In genomic region chr22:36156515-36157419, GRCh38 we compare ENCODE assay signal across 8 cellular contexts. TPM values are rescaled to one million over a fixed set of nuclear protein-coding genes. Genes with fewer than 3 reads are reported as not detected.
DNase-seq lines count a peak whose midpoint lies in the region; ATAC-seq, FAIRE-seq and TF ChIP-seq lines count a peak whose summit lies in the region.

No MANE protein-coding gene starts in this region.

- BruUV-seq in PC-3 (replicated peaks; lab: Mats Ljungman, UMichigan), result no TSS peak

- peak overlapping the region; percentile 30 for H3K9ac ChIP-seq in PC-3 (ENCODE audit: low read length)

- FAIRE-seq in D721Med (lab: Jason Lieb, UNC), result no peak

- no peaks in the 10 kb centered on the region for H3K79me2 ChIP-seq in PC-3 (ENCODE audit: low read length)

- DNase-seq in ELR (ENCODE audit: low read depth) (peak; percentile 88), PC-3 (peak; percentile 58), fibroblast of peridontal ligament (ENCODE audit: extremely low read depth) (peak; percentile 77), D721Med (ENCODE audit: insufficient read length, low spot score) (no peak)
- DNase-seq in activated T-helper 9 cell treated with anti-CD3 and anti-CD28 coated beads, Interleukin-2, amount 50 U/mL, for 16 hours (ENCODE audit: low read depth), result peak; percentile 65
- peak; percentile 77 for DNase-seq in natural killer cell treated with Interleukin-12 subunit alpha and Interleukin-12 subunit beta and Interleukin-15 and Interleukin-18, amount 100 ng/mL, for 72 hours (ENCODE audit: low spot score)
- DNase-seq in stimulated activated naive CD4-positive, alpha-beta T cell (lab: John Stamatoyannopoulos, UW), result peak; percentile 48 to 60 (median 58)

- peaks cover 12% of the 10 kb centered on the region for H3K4me1 ChIP-seq in PC-3 (ENCODE audit: insufficient read depth, low read length)

- ATAC-seq in PC-3 (peak; percentile 86), GM21717 (IDR thresholded peaks at IDR 0.05; ENCODE audit: unreplicated experiment) (no peak)
- ATAC-seq in natural killer cell treated with Interleukin-12 subunit alpha and Interleukin-12 subunit beta and Interleukin-15 and Interleukin-18, amount 100 ng/mL, for 72 hours, result peak; percentile 67 to 78

- H3K9me3 Mint-ChIP-seq in natural killer cell treated with Interleukin-12 subunit alpha and Interleukin-12 subunit beta and Interleukin-15 and Interleukin-18, amount 100 ng/mL, for 72 hours, result peaks cover 3% of the 10 kb centered on the region

- CTCF ChIA-PET in PC-3 (lab: Charles Lee), result interaction anchor here (0.5 kb wide), 1 partner anchor 124 kb away, joined by 5 read pairs; no protein-coding TSS in a partner anchor

- H3K4me1 Mint-ChIP-seq in natural killer cell treated with Interleukin-12 subunit alpha and Interleukin-12 subunit beta and Interleukin-15 and Interleukin-18, amount 100 ng/mL, for 72 hours (ENCODE audit: low read depth in 2 of 2), result peaks cover 83 to 87% of the 10 kb centered on the region in 2 donors

- peaks cover 12% of the 10 kb centered on the region for H3K36me3 Mint-ChIP-seq in natural killer cell treated with Interleukin-12 subunit alpha and Interleukin-12 subunit beta and Interleukin-15 and Interleukin-18, amount 100 ng/mL, for 72 hours

- H3K36me3 ChIP-seq in PC-3 (ENCODE audit: low read depth, low read length), result no peaks in the 10 kb centered on the region

- no peaks in the 10 kb centered on the region for H3K27me3 ChIP-seq in PC-3 (ENCODE audit: low read length)

- H3K4me2 ChIP-seq in PC-3 (ENCODE audit: low read length), result peak overlapping the region; percentile 75

- TF ChIP-seq CTCF in PC-3 (conservative IDR thresholded peaks at IDR 0.05; ENCODE audit: low read depth, low read length) (no peak), D721Med (IDR thresholded peaks at IDR 0.05; ENCODE audit: insufficient read depth, missing control alignments) (no peak)

- no peaks in the 10 kb centered on the region for H3F3A ChIP-seq in PC-3 (ENCODE audit: low read length, unreplicated experiment)

- peak overlapping the region; percentile 13; the same call in 1 of the 2 replicates for H3K27ac ChIP-seq in PC-3 (ENCODE audit: low read length)

- POLR2A ChIA-PET in PC-3 (lab: Charles Lee; ENCODE audit: unreplicated experiment), result no interaction called here

- H3K9me3 ChIP-seq in PC-3 (ENCODE audit: low read length), result no peaks in the 10 kb centered on the region

- intact Hi-C loops in PC-3 (cut with micrococcal nuclease), result no loop called here

- peak overlapping the region; percentile 55 for H3K4me3 ChIP-seq in PC-3 (ENCODE audit: low read length)

- H2AFZ ChIP-seq in PC-3 (ENCODE audit: low read length), result peak overlapping the region; percentile 73

- H3K4me3 Mint-ChIP-seq in natural killer cell treated with Interleukin-12 subunit alpha and Interleukin-12 subunit beta and Interleukin-15 and Interleukin-18, amount 100 ng/mL, for 72 hours, result peak overlapping the region; percentile 93

- H3K9me2 ChIP-seq in PC-3 (replicated peaks; ENCODE audit: low read length), result no peaks in the 10 kb centered on the region

- H3K27me3 Mint-ChIP-seq in natural killer cell treated with Interleukin-12 subunit alpha and Interleukin-12 subunit beta and Interleukin-15 and Interleukin-18, amount 100 ng/mL, for 72 hours, result no peaks in the 10 kb centered on the region

- H3K27ac Mint-ChIP-seq in natural killer cell treated with Interleukin-12 subunit alpha and Interleukin-12 subunit beta and Interleukin-15 and Interleukin-18, amount 100 ng/mL, for 72 hours, result peak overlapping the region; percentile 99

- no peaks in the 10 kb centered on the region for H4K20me1 ChIP-seq in PC-3 (ENCODE audit: low read length)

RNA-seq across cellular contexts. Expression of gene APOL3, which starts 3.8 kb away (rescaled TPM):
- 0.23 TPM in 1 of 2 replicates, not detected in the other for total RNA-seq in PC-3 (2014; rRNA removed)
- total RNA-seq in natural killer cell treated with Interleukin-12 subunit alpha and Interleukin-12 subunit beta and Interleukin-15 and Interleukin-18, amount 100 ng/mL, for 72 hours, result 100 to 1,000 TPM in 1 of 2 donors, 10 to 100 TPM in 1; 79.8 to 169 TPM

RNA-seq across cellular contexts. Expression of gene APOL4, which starts 44.8 kb away (rescaled TPM):
- total RNA-seq in PC-3 (2014; rRNA removed), result 0.04 TPM in 1 of 2 replicates, not detected in the other
- total RNA-seq in natural killer cell treated with Interleukin-12 subunit alpha and Interleukin-12 subunit beta and Interleukin-15 and Interleukin-18, amount 100 ng/mL, for 72 hours, result 1 to 10 TPM in 1 of 2 donors, under 1 TPM in 1; 0.64 to 1.5 TPM

Comparison
In these comparisons a context has a peak if more than half of its experiments do, and no peak if none do; other contexts are left out.
1. RNA of gene APOL3, which starts 3.8 kb away (total RNA-seq): 79.8 to 169 TPM in natural killer cell treated with Interleukin-12 subunit alpha and Interleukin-12 subunit beta and Interleukin-15 and Interleukin-18, amount 100 ng/mL, for 72 hours; 0.23 TPM in PC-3; every median in the first group is over 10 times any median in the second.